17 cellular contexts compared by ENCODE assay signal in genomic region chr17:61947367-61948078, GRCh38.
"Had no signal": no experiment of that assay in that cellular context is flagged by ENCODE, and none has a peak within 500 bp of the region (broad histone marks: within the 10 kb centered on the region; RNA-seq: fewer than 3 reads in every experiment).

No MANE protein-coding gene starts in this region.

- FAIRE-seq: endothelial cell of umbilical vein, keratinocyte had no signal

- H3K27ac ChIP-seq: foreskin keratinocyte, left ventricle myocardium inferior, lower lobe of right lung, neural progenitor cell, ovary had no signal

- DNase-seq: endodermal cell; erythroblast; foreskin keratinocyte; immature natural killer cell; left ventricle myocardium inferior; lower lobe of right lung; nucleus accumbens; ovary; right cardiac atrium; stimulated activated CD4-positive, alpha-beta T cell treated with anti-CD3 and anti-CD28 coated beads, Interleukin-2, amount 100 ng/mL, for 48 hours; stimulated activated naive CD4-positive, alpha-beta T cell treated with Interleukin-2 at 50 U/mL for 16 hours; trophoblast cell had no signal

- ATAC-seq: foreskin keratinocyte; lower lobe of right lung; natural killer cell treated with Interleukin-12 subunit alpha and Interleukin-12 subunit beta and Interleukin-15 and Interleukin-18, amount 100 ng/mL, for 72 hours; right cardiac atrium had no signal

- H3K4me3 ChIP-seq: left ventricle myocardium inferior, lower lobe of right lung, neural progenitor cell, ovary, smooth muscle cell had no signal
